ENCODE assay signal across 8 cellular contexts in genomic region chr12:132144115-132145071, GRCh38. TPM values are rescaled to one million over a fixed set of nuclear protein-coding genes. Genes with fewer than 3 reads are reported as not detected.
DNase-seq lines count a peak whose midpoint lies in the region; ATAC-seq and TF ChIP-seq lines count a peak whose summit lies in the region.

Gene DDX51, minus strand, starts transcription at chr12:132144319. Its CDS starts 23 bp downstream, at chr12:132144296.
Gene NOC4L, plus strand, starts transcription at chr12:132144457. Its CDS starts 32 bp downstream, at chr12:132144489.

- H3K4me3 ChIP-seq in GM12865 (ENCODE audit: low read depth, low read length) (peak within 1 kb of the TSS; percentile 85), SU-DHL-6 (ENCODE audit: insufficient read depth, low read length, poor library complexity, severe bottlenecking) (peak within 1 kb of the TSS; percentile 96), cardiac muscle cell (peak within 1 kb of the TSS; percentile 98), parathyroid adenoma (ENCODE audit: low read depth, low read length) (peak within 1 kb of the TSS; percentile 89), tibial nerve (peak within 1 kb of the TSS; percentile 79 to 99 (median 98))

- peaks cover 6% of the 10 kb centered on the region for H3K36me3 Mint-ChIP-seq in activated naive CD8-positive, alpha-beta T cell treated with anti-CD3 and anti-CD28 coated beads, Interleukin-2, amount 10 ng/mL, durations not matched to agents 7 days and 5 days

- no peaks in the 10 kb centered on the region for H3K9me2 ChIP-seq in SU-DHL-6 (replicated peaks; ENCODE audit: insufficient read depth, low read length)

- no peaks in the 10 kb centered on the region for H3F3A ChIP-seq in SU-DHL-6 (ENCODE audit: insufficient read depth)

- peak within 1 kb of the TSS; percentile 97 for H3K27ac Mint-ChIP-seq in activated naive CD8-positive, alpha-beta T cell treated with anti-CD3 and anti-CD28 coated beads, Interleukin-2, amount 10 ng/mL, durations not matched to agents 7 days and 5 days

- H3K27ac ChIP-seq in SU-DHL-6 (ENCODE audit: low read depth, low read length), result no peak within 1 kb of the TSS
- peak within 1 kb of the TSS; percentile 86 for H3K27ac ChIP-seq in cardiac muscle cell
- peak within 1 kb of the TSS; percentile 70 for H3K27ac ChIP-seq in parathyroid adenoma
- peak within 1 kb of the TSS; percentile 87 to 96 (median 96) for H3K27ac ChIP-seq in tibial nerve

- H3K9ac ChIP-seq in SU-DHL-6 (ENCODE audit: low read length) (peak within 1 kb of the TSS; percentile 88), parathyroid adenoma (peak within 1 kb of the TSS; percentile 68)

- no peaks in the 10 kb centered on the region for H3K9me3 Mint-ChIP-seq in activated naive CD8-positive, alpha-beta T cell treated with anti-CD3 and anti-CD28 coated beads, Interleukin-2, amount 10 ng/mL, durations not matched to agents 7 days and 5 days

- H3K4me3 Mint-ChIP-seq in activated naive CD8-positive, alpha-beta T cell treated with anti-CD3 and anti-CD28 coated beads, Interleukin-2, amount 10 ng/mL, durations not matched to agents 7 days and 5 days, result peak within 1 kb of the TSS; percentile 94

- peak; percentile 25 to 51 for TF ChIP-seq POLR2A in tibial nerve (IDR thresholded peaks at IDR 0.05)

- peak; percentile 97 for DNase-seq in GM12865 (ENCODE audit: low read depth)
- peak; percentile 85 for DNase-seq in NCI-H1105 treated with DMSO at 0.1 percent for 48 hours (lab: John Stamatoyannopoulos, UW)
- peak; percentile 99 for DNase-seq in activated naive CD8-positive, alpha-beta T cell treated with anti-CD3 and anti-CD28 coated beads, Interleukin-2, amount 10 ng/mL, durations not matched to agents 7 days and 5 days
- DNase-seq in cardiac muscle cell (ENCODE audit: low read depth in 1 of 2, low spot score in 1 of 2), result peak; percentile 96 to 97
- DNase-seq in tibial nerve (ENCODE audit: low spot score in 2 of 2), result peak; percentile 93 to 95

- H3K27me3 Mint-ChIP-seq in activated naive CD8-positive, alpha-beta T cell treated with anti-CD3 and anti-CD28 coated beads, Interleukin-2, amount 10 ng/mL, durations not matched to agents 7 days and 5 days, result no peaks in the 10 kb centered on the region

- H2AFZ ChIP-seq in SU-DHL-6 (ENCODE audit: low read depth, low read length, severe bottlenecking), result peak within 1 kb of the TSS; percentile 57
- H2AFZ ChIP-seq in parathyroid adenoma, result peak within 1 kb of the TSS; percentile 86

- peak; percentile 91 to 97 for TF ChIP-seq EP300 in tibial nerve (IDR thresholded peaks at IDR 0.05)

- WGBS in tibial nerve, 2 donors, result 1 to 4% methylated on average over 18 to 22 of the region's 113 CpGs

- H3K4me1 ChIP-seq in cardiac muscle cell (ENCODE audit: low read depth) (peaks cover 10% of the 10 kb centered on the region), parathyroid adenoma (peaks cover 12% of the 10 kb centered on the region), tibial nerve (peaks cover 0 to 39% (median 17%) of the 10 kb centered on the region in 4 donors)

- H3K36me3 ChIP-seq in SU-DHL-6 (ENCODE audit: low read length) (no peaks in the 10 kb centered on the region), cardiac muscle cell (peaks cover 20% of the 10 kb centered on the region), parathyroid adenoma (ENCODE audit: control insufficient read depth, insufficient read depth, low read length) (no peaks in the 10 kb centered on the region), tibial nerve (peaks cover 0 to 67% (median 16%) of the 10 kb centered on the region in 3 donors)

- ATAC-seq in HG02642 (IDR thresholded peaks at IDR 0.05; ENCODE audit: poor library complexity, unreplicated experiment), result peak; percentile 82
- peak; percentile 90 for ATAC-seq in activated naive CD8-positive, alpha-beta T cell treated with anti-CD3 and anti-CD28 coated beads, Interleukin-2, amount 10 ng/mL, durations not matched to agents 7 days and 5 days (ENCODE audit: low read depth)

- TF ChIP-seq CTCF in GM12865 (IDR thresholded peaks at IDR 0.05; ENCODE audit: insufficient read depth, low read depth, low read length, missing control alignments) (no peak), SU-DHL-6 (IDR thresholded peaks at IDR 0.05; ENCODE audit: insufficient read depth, low read length, poor library complexity, severe bottlenecking) (no peak), cardiac muscle cell (IDR thresholded peaks at IDR 0.05; ENCODE audit: low read depth, low read length) (no peak), parathyroid adenoma (IDR thresholded peaks at IDR 0.05) (peak; percentile 11), tibial nerve (IDR thresholded peaks at IDR 0.05) (peak in 2 of 5 experiments; percentile 53 to 61)

- no peaks in the 10 kb centered on the region for H4K20me1 ChIP-seq in SU-DHL-6 (ENCODE audit: low read depth, low read length)

- H3K4me2 ChIP-seq in SU-DHL-6 (ENCODE audit: low read depth, low read length, poor library complexity, severe bottlenecking) (peak within 1 kb of the TSS; percentile 82), parathyroid adenoma (ENCODE audit: low read length) (peak within 1 kb of the TSS; percentile 86)

- no peaks in the 10 kb centered on the region for H3K9me3 ChIP-seq in SU-DHL-6 (ENCODE audit: insufficient read depth, low read length)
- no peaks in the 10 kb centered on the region for H3K9me3 ChIP-seq in cardiac muscle cell (ENCODE audit: low read depth)
- H3K9me3 ChIP-seq in parathyroid adenoma (ENCODE audit: control insufficient read depth, low read length), result no peaks in the 10 kb centered on the region
- H3K9me3 ChIP-seq in tibial nerve, result no peaks in the 10 kb centered on the region

- H3K27me3 ChIP-seq in SU-DHL-6 (ENCODE audit: low read length) (no peaks in the 10 kb centered on the region), cardiac muscle cell (no peaks in the 10 kb centered on the region), parathyroid adenoma (ENCODE audit: control insufficient read depth, insufficient read depth, low read length) (no peaks in the 10 kb centered on the region), tibial nerve (no peaks in the 10 kb centered on the region)

- peaks cover 41% of the 10 kb centered on the region for H3K79me2 ChIP-seq in SU-DHL-6 (ENCODE audit: insufficient read depth, low read length)
- H3K79me2 ChIP-seq in parathyroid adenoma, result peaks cover 11% of the 10 kb centered on the region

- POLR2A ChIA-PET in activated naive CD8-positive, alpha-beta T cell treated with anti-CD3 and anti-CD28 coated beads, Interleukin-2, amount 10 ng/mL, durations not matched to agents 7 days and 5 days (lab: Charles Lee), result interaction anchor here (0.8 to 1.6 kb wide), 4 partner anchors 9 to 270 kb away, joined by 3 to 5 read pairs (median 4); no protein-coding TSS in a partner anchor

- peaks cover 19% of the 10 kb centered on the region for H3K4me1 Mint-ChIP-seq in activated naive CD8-positive, alpha-beta T cell treated with anti-CD3 and anti-CD28 coated beads, Interleukin-2, amount 10 ng/mL, durations not matched to agents 7 days and 5 days

RNA-seq across cellular contexts. Expression of gene DDX51, which starts in this region (rescaled TPM):
- total RNA-seq in activated naive CD8-positive, alpha-beta T cell treated with anti-CD3 and anti-CD28 coated beads, Interleukin-2, amount 10 ng/mL, durations not matched to agents 7 days and 5 days, result 10 to 100 TPM; 31.9 to 33.5 TPM
- total RNA-seq in cardiac muscle cell (15.6 and 16.0 TPM in 2 replicates), tibial nerve (10 to 100 TPM; 15.5 to 43.8 (median 28.7) TPM)
- 22.9 and 29.6 TPM in 2 replicates for polyA plus RNA-seq in cardiac muscle cell

RNA-seq across cellular contexts. Expression of gene NOC4L, which starts in this region (rescaled TPM):
- total RNA-seq in activated naive CD8-positive, alpha-beta T cell treated with anti-CD3 and anti-CD28 coated beads, Interleukin-2, amount 10 ng/mL, durations not matched to agents 7 days and 5 days, result 10 to 100 TPM; 29.3 to 29.4 TPM
- total RNA-seq in cardiac muscle cell, result 17.1 and 20.5 TPM in 2 replicates
- 33.1 TPM in 2 replicates for polyA plus RNA-seq in cardiac muscle cell
- total RNA-seq in tibial nerve, result 10 to 100 TPM in 3 of 4 donors, 1 to 10 TPM in 1; 8.2 to 24.9 (median 17.0) TPM
